19 cellular contexts compared by ENCODE assay signal in genomic region chr5:133773247-133774202, GRCh38.
"Had no signal": no experiment of that assay in that cellular context is flagged by ENCODE, and none has a peak within 500 bp of the region (broad histone marks: within the 10 kb centered on the region; RNA-seq: fewer than 3 reads in every experiment).

No MANE protein-coding gene starts in this region.

- H3K36me3 Mint-ChIP-seq: activated naive CD4-positive, alpha-beta T cell treated with anti-CD3 and anti-CD28 coated beads, Interleukin-2, amount 50 U/mL, for 72 hours; brain had no signal

- ATAC-seq: activated naive CD4-positive, alpha-beta T cell treated with anti-CD3 and anti-CD28 coated beads, Interleukin-2, amount 50 U/mL, for 72 hours; activated T-cell treated with anti-CD3 and anti-CD28 coated beads, Interleukin-2, amount 50 U/mL, for 4 hours; effector memory CD8-positive, alpha-beta T cell; left lung; stimulated activated naive B cell treated with anti-CD40 and anti-IgM and Interleukin-4, amounts not matched to agents 10 μg/mL and 1 μg/mL and 100 μg/mL, for 72 hours had no signal

- H3K27me3 ChIP-seq: left lung, sigmoid colon, tibial nerve had no signal

- H3K4me3 Mint-ChIP-seq: activated T-cell treated with anti-CD3 and anti-CD28 coated beads, Interleukin-2, amount 50 U/mL, for 4 hours; brain; dendritic cell treated with granulocyte-macrophage colony-stimulating factor and Interleukin-4, amounts not matched to agents 40 ng/mL and 50 ng/mL, for 4 days; effector memory CD8-positive, alpha-beta T cell; nephron; stimulated activated naive B cell treated with anti-CD40 and anti-IgM and Interleukin-4, amounts not matched to agents 10 μg/mL and 1 μg/mL and 100 μg/mL, for 72 hours had no signal

- H3K4me1 Mint-ChIP-seq: brain, nephron had no signal

- H3K4me3 ChIP-seq: left lung, sigmoid colon, tibial nerve had no signal

- H3K9me3 ChIP-seq: left lung had no signal

- H3K36me3 ChIP-seq: left lung, sigmoid colon, tibial nerve had no signal

- DNase-seq: activated CD4-positive, alpha-beta T cell treated with anti-CD3 and anti-CD28 coated beads, Interleukin-2, amount 50 U/mL, for 48 hours; activated CD4-positive, CD25-positive, alpha-beta regulatory T cell treated with anti-CD3 and anti-CD28 coated beads, Interleukin-2, amount 50 U/mL, for 72 hours; activated effector memory CD4-positive, alpha-beta T cell treated with anti-CD3 and anti-CD28 coated beads, Interleukin-2, amount 50 U/mL, for 16 hours; activated T-cell treated with anti-CD3 and anti-CD28 coated beads, Interleukin-2, amount 50 U/mL, for 4 hours; amygdala; cerebellar nuclear complex; effector memory CD8-positive, alpha-beta T cell; left lung; mesenchymal stem cell; occipital lobe; sigmoid colon; stimulated activated CD4-positive, alpha-beta T cell treated with anti-CD3 and anti-CD28 coated beads, Interleukin-2, amount 100 ng/mL, for 24 hours; stimulated activated naive B cell treated with anti-CD40 and anti-IgM and Interleukin-4, amounts not matched to agents 10 μg/mL and 1 μg/mL and 100 μg/mL, for 72 hours had no signal

- H3K27ac ChIP-seq: left lung, sigmoid colon, tibial nerve had no signal

- H3K4me1 ChIP-seq: left lung, sigmoid colon, tibial nerve had no signal

- H3K27ac Mint-ChIP-seq: activated naive CD4-positive, alpha-beta T cell treated with anti-CD3 and anti-CD28 coated beads, Interleukin-2, amount 50 U/mL, for 72 hours; brain; dendritic cell treated with granulocyte-macrophage colony-stimulating factor and Interleukin-4, amounts not matched to agents 40 ng/mL and 50 ng/mL, for 4 days; effector memory CD8-positive, alpha-beta T cell; nephron; progenitor cell of endocrine pancreas; stimulated activated naive B cell treated with anti-CD40 and anti-IgM and Interleukin-4, amounts not matched to agents 10 μg/mL and 1 μg/mL and 100 μg/mL, for 72 hours had no signal

- H3K9me3 Mint-ChIP-seq: activated naive CD4-positive, alpha-beta T cell treated with anti-CD3 and anti-CD28 coated beads, Interleukin-2, amount 50 U/mL, for 72 hours; activated T-cell treated with anti-CD3 and anti-CD28 coated beads, Interleukin-2, amount 50 U/mL, for 4 hours; dendritic cell treated with granulocyte-macrophage colony-stimulating factor and Interleukin-4, amounts not matched to agents 40 ng/mL and 50 ng/mL, for 4 days; effector memory CD8-positive, alpha-beta T cell had no signal
